Comparison of ENCODE assay signal across 24 cellular contexts in the genomic region with DNA sequence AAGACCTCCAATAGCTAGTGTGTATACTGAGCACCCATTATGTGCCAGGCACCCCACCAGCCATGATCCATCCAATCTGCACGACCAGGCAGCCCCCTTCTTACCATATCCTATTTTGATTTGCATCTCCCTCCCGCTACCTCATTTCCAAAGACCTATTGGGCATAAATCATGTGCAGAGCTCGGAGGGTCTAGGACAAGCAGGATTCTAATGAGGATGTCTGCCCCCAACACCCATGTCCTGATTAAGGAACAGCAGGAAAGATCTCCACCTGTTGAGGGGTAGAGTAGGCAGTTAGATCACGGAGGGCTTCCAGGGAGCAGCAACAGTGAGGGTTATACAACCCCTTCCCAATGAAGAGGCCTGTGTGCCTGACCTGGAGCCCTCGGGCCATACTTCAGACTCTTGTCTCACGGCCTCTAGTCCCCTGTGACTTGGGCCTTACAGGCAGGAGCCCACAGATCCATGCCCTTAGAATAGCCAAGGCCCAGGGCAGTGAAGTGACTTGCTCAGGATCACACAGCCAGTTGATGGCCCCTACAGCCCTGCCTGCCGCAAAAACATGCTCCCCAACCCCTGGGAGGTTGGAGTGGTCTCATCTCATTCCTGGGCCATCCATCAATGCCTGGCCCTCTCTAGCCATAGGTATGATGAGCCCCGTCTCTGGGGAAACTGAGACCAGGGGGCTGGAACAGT. TPM values are rescaled to one million over a fixed set of nuclear protein-coding genes. Genes with fewer than 3 reads are reported as not detected.
DNase-seq lines count a peak whose midpoint lies in the region; ATAC-seq, FAIRE-seq and TF ChIP-seq lines count a peak whose summit lies in the region.
"Had no signal": no experiment of that assay in that cellular context is flagged by ENCODE, and none has a peak within 500 bp of the region (broad histone marks: within the 10 kb centered on the region; RNA-seq: fewer than 3 reads in every experiment).

No MANE protein-coding gene starts in this region.

- TF ChIP-seq RAD21 in HepG2 (CRISPR knock-in tag; IDR thresholded peaks at IDR 0.05): no peak

- CTCF ChIA-PET in HepG2 (lab: Yijun Ruan, JAX; ENCODE audit: low intra/inter-chr PET ratio, low total read pairs): no interaction called here

- no peak for TF ChIP-seq POLR2A in HepG2 (IDR thresholded peaks at IDR 0.05; ENCODE audit: insufficient read depth in 1 of 2, low read depth in 2 of 2, low read length in 2 of 2)

- H3K4me1 ChIP-seq in HepG2 (ENCODE audit: insufficient read depth, low read length): peaks cover 34% of the 10 kb centered on the region
- peaks cover 14% of the 10 kb centered on the region for H3K4me1 ChIP-seq in upper lobe of right lung

- H4K20me1 ChIP-seq in HepG2 (ENCODE audit: insufficient read depth, low read length): no peaks in the 10 kb centered on the region

- ATAC-seq in HepG2 (no peak), upper lobe of right lung (no peak)
- ATAC-seq: activated CD8-positive, alpha-beta T cell treated with anti-CD3 and anti-CD28 coated beads for 36 hours had no signal

- H2AFZ ChIP-seq in HepG2 (ENCODE audit: low read length): no peak overlapping the region

- H3K4me2 ChIP-seq in HepG2 (ENCODE audit: low read depth, low read length): no peak overlapping the region

- TF ChIP-seq EP300 in HepG2 (IDR thresholded peaks at IDR 0.05; ENCODE audit: low read depth in 2 of 2, low read length in 2 of 2) (no peak), HepG2 (CRISPR knock-in tag; IDR thresholded peaks at IDR 0.05; ENCODE audit: borderline replicate concordance) (no peak)

- H3K27me3 ChIP-seq in HepG2 (ENCODE audit: control insufficient read depth in 1 of 2, insufficient read depth in 2 of 2, low read length in 2 of 2) (peaks cover 6 to 28% of the 10 kb centered on the region in 2 experiments; a peak in 4 of 5 replicates), upper lobe of right lung (peaks cover 5% of the 10 kb centered on the region)

- H3K9ac ChIP-seq in HepG2 (ENCODE audit: insufficient read depth, low read depth, low read length): no peak overlapping the region

- H3K79me2 ChIP-seq in HepG2 (ENCODE audit: insufficient read depth, low read length): no peaks in the 10 kb centered on the region

- DNase-seq in activated effector memory CD4-positive, alpha-beta T cell treated with anti-CD3 and anti-CD28 coated beads, Interleukin-2, amount 50 U/mL, for 16 hours: peak; percentile 45
- no peak for DNase-seq in activated effector memory CD4-positive, alpha-beta T cell treated with Interleukin-2 at 50 U/mL for 16 hours
- DNase-seq in HuH-7 (ENCODE audit: low spot score) (peak; percentile 17), HepG2 (ENCODE audit: low spot score) (no peak), upper lobe of right lung (peak; percentile 36), midbrain (lab: John Stamatoyannopoulos, UW) (no peak), NCI-H69 (lab: John Stamatoyannopoulos, UW) (no peak), DMS153 (lab: John Stamatoyannopoulos, UW) (no peak)
- DNase-seq: activated CD4-positive, alpha-beta T cell treated with anti-CD3 and anti-CD28 coated beads for 1 hour; activated CD8-positive, alpha-beta T cell treated with anti-CD3 and anti-CD28 coated beads for 36 hours; activated gamma-delta T cell treated with Interleukin-2 at 50 U/mL for 16 hours; CD4-positive, CD25-positive, alpha-beta regulatory T cell; cerebellar nuclear complex; DMS 273 treated with DMSO at 0.1 percent for 48 hours; HCEC 1CT; Karpas-422; NCI-H1436 treated with DMSO at 0.1 percent for 48 hours; NCI-H2107; NCI-H82; stimulated activated CD4-positive, alpha-beta T cell treated with anti-CD3 and anti-CD28 coated beads, Interleukin-15, amount 100 ng/mL, for 24 hours; stimulated activated naive CD4-positive, alpha-beta T cell had no signal

- H3K36me3 ChIP-seq in HepG2 (replicated peaks in 1 of 2; ENCODE audit: control insufficient read depth in 1 of 2, insufficient read depth in 2 of 2, low read length in 2 of 2) (no peaks in the 10 kb centered on the region), upper lobe of right lung (no peaks in the 10 kb centered on the region)

- H3K27ac ChIP-seq in HepG2 (ENCODE audit: extremely low read length, insufficient read depth, low read length) (no peak overlapping the region), upper lobe of right lung (no peak overlapping the region)

- no peak for FAIRE-seq in HepG2 (lab: Jason Lieb, UNC)
- FAIRE-seq: A204.1, endothelial cell of umbilical vein, urothelium cell line had no signal

- intact Hi-C loops in HepG2 (cut with micrococcal nuclease; ENCODE audit: unreplicated experiment): no loop called here
- intact Hi-C loops in upper lobe of right lung (cut with DNase I): no loop called here

- BruUV-seq in HepG2 (replicated peaks; lab: Mats Ljungman, UMichigan): no TSS peak

- POLR2A ChIA-PET in HepG2 (lab: Yijun Ruan, JAX): no interaction called here

- in situ Hi-C loops in HepG2 (cut with HindIII; ENCODE audit: extremely low pct_ligation_motif_present, low pct_unique_long_range_greater_than_20kb): no loop called here

- TF ChIP-seq CTCF in HepG2 (CRISPR knock-in tag; IDR thresholded peaks at IDR 0.05) (no peak), upper lobe of right lung (IDR thresholded peaks at IDR 0.05) (no peak)

- no peak overlapping the region for H3K4me3 ChIP-seq in HepG2 (replicated peaks in 1 of 3; ENCODE audit: insufficient read depth in 1 of 3, low read depth in 2 of 3, low read length in 3 of 3)
- H3K4me3 ChIP-seq in upper lobe of right lung: no peak overlapping the region

- H3K9me3 ChIP-seq in HepG2 (ENCODE audit: low read length) (no peaks in the 10 kb centered on the region), upper lobe of right lung (no peaks in the 10 kb centered on the region)

- WGBS in HepG2 (ENCODE audit: low lambda C conversion rate): 44% methylated on average over 5 of the region's 8 CpGs

RNA-seq across cellular contexts. Expression of a gene that starts 3.5 kb away (rescaled TPM):
- total RNA-seq in HepG2 (2016; rRNA removed; fragmentation: Illumina TruSeq; extraction: Trizol) (1.2 and 1.3 TPM in 2 replicates), upper lobe of right lung (10.6 TPM)
- 0.61 and 2.5 TPM in 2 replicates for total RNA-seq in HepG2 (2016; cell fraction: cytosol; rRNA removed; fragmentation: Illumina TruSeq; extraction: Trizol; ENCODE audit: low read depth)
- 1.2 and 1.4 TPM in 2 replicates for total RNA-seq in HepG2 (2016; cell fraction: insoluble cytoplasmic fraction; rRNA removed; fragmentation: Illumina TruSeq; extraction: Trizol)
- total RNA-seq in HepG2 (2016; cell fraction: membrane; rRNA removed; fragmentation: Illumina TruSeq; extraction: Trizol): 1.2 and 1.4 TPM in 2 replicates
- 0.72 and 0.84 TPM in 2 replicates for total RNA-seq in HepG2 (2016; cell fraction: nucleus; rRNA removed; fragmentation: Illumina TruSeq; extraction: Trizol)
- polyA plus RNA-seq in HepG2 (2011; rRNA removed): 2.0 and 2.2 TPM in 2 replicates
- 1.3 and 3.0 TPM in 2 replicates for polyA plus RNA-seq in HepG2 (2011; cell fraction: cytosol; rRNA removed)
- 2.5 and 3.7 TPM in 2 replicates for polyA plus RNA-seq in HepG2 (2011; cell fraction: nucleus; rRNA removed)
- 1.4 and 2.3 TPM in 2 replicates for polyA plus RNA-seq in HepG2 (2012)
- polyA plus RNA-seq in HepG2 (2016; cell fraction: cytosol; fragmentation: Illumina TruSeq; extraction: Trizol; ENCODE audit: low read depth): 1.5 and 1.7 TPM in 2 replicates
- polyA plus RNA-seq in HepG2 (2016; cell fraction: insoluble cytoplasmic fraction; fragmentation: Illumina TruSeq; extraction: Trizol; ENCODE audit: low read depth): 1.9 and 2.5 TPM in 2 replicates
- polyA plus RNA-seq in HepG2 (2016; cell fraction: membrane; fragmentation: Illumina TruSeq; extraction: Trizol; ENCODE audit: low read depth): 1.9 and 2.3 TPM in 2 replicates
- polyA plus RNA-seq in HepG2 (2016; cell fraction: nucleus; fragmentation: Illumina TruSeq; extraction: Trizol; ENCODE audit: insufficient read depth, low read depth): 2.9 and 6.6 TPM in 2 replicates
- polyA minus RNA-seq in HepG2 (2011; rRNA and poly(A)+ RNA removed; ENCODE audit: low replicate concordance): 2.6 and 7.7 TPM in 2 replicates
- polyA minus RNA-seq in HepG2 (2011; cell fraction: cytosol; rRNA and poly(A)+ RNA removed): 2.8 and 11.9 TPM in 2 replicates
- polyA minus RNA-seq in HepG2 (2011; cell fraction: nucleus; rRNA and poly(A)+ RNA removed): 1.1 and 1.3 TPM in 2 replicates
- total RNA-seq: activated CD8-positive, alpha-beta T cell treated with anti-CD3 and anti-CD28 coated beads for 36 hours; CD4-positive, CD25-positive, alpha-beta regulatory T cell had no signal
- polyA plus RNA-seq: CD4-positive, CD25-positive, alpha-beta regulatory T cell had no signal

RNA-seq across cellular contexts. Expression of a gene that starts 22.5 kb away (rescaled TPM):
- total RNA-seq in HepG2 (2016; rRNA removed; fragmentation: Illumina TruSeq; extraction: Trizol): 4.5 and 13.4 TPM in 2 replicates
- total RNA-seq in HepG2 (2016; cell fraction: cytosol; rRNA removed; fragmentation: Illumina TruSeq; extraction: Trizol; ENCODE audit: low read depth): 8.3 and 10.6 TPM in 2 replicates
- total RNA-seq in HepG2 (2016; cell fraction: insoluble cytoplasmic fraction; rRNA removed; fragmentation: Illumina TruSeq; extraction: Trizol): 3.4 and 13.2 TPM in 2 replicates
- 7.7 and 10.7 TPM in 2 replicates for total RNA-seq in HepG2 (2016; cell fraction: membrane; rRNA removed; fragmentation: Illumina TruSeq; extraction: Trizol)
- 12.9 and 21.0 TPM in 2 replicates for total RNA-seq in HepG2 (2016; cell fraction: nucleus; rRNA removed; fragmentation: Illumina TruSeq; extraction: Trizol)
- polyA plus RNA-seq in HepG2 (2011; rRNA removed): 23.2 and 36.6 TPM in 2 replicates
- polyA plus RNA-seq in HepG2 (2011; cell fraction: cytosol; rRNA removed): 13.7 and 17.5 TPM in 2 replicates
- polyA plus RNA-seq in HepG2 (2011; cell fraction: nucleus; rRNA removed): 236 and 242 TPM in 2 replicates
- 5.1 and 11.5 TPM in 2 replicates for polyA plus RNA-seq in HepG2 (2012)
- 8.0 and 9.6 TPM in 2 replicates for polyA plus RNA-seq in HepG2 (2016; cell fraction: cytosol; fragmentation: Illumina TruSeq; extraction: Trizol; ENCODE audit: low read depth)
- 4.7 and 5.0 TPM in 2 replicates for polyA plus RNA-seq in HepG2 (2016; cell fraction: insoluble cytoplasmic fraction; fragmentation: Illumina TruSeq; extraction: Trizol; ENCODE audit: low read depth)
- polyA plus RNA-seq in HepG2 (2016; cell fraction: membrane; fragmentation: Illumina TruSeq; extraction: Trizol; ENCODE audit: low read depth): 7.9 and 9.0 TPM in 2 replicates
- polyA plus RNA-seq in HepG2 (2016; cell fraction: nucleus; fragmentation: Illumina TruSeq; extraction: Trizol; ENCODE audit: insufficient read depth, low read depth): 36.8 and 37.1 TPM in 2 replicates
- 30.7 and 67.4 TPM in 2 replicates for polyA minus RNA-seq in HepG2 (2011; rRNA and poly(A)+ RNA removed; ENCODE audit: low replicate concordance)
- polyA minus RNA-seq in HepG2 (2011; cell fraction: cytosol; rRNA and poly(A)+ RNA removed): 10.5 and 13.0 TPM in 2 replicates
- 10.9 and 15.8 TPM in 2 replicates for polyA minus RNA-seq in HepG2 (2011; cell fraction: nucleus; rRNA and poly(A)+ RNA removed)
- total RNA-seq in upper lobe of right lung: 68.5 TPM

RNA-seq across cellular contexts. Expression of a gene that starts 36.3 kb away (rescaled TPM):
- 0.09 TPM in 1 of 2 replicates, not detected in the other for total RNA-seq in HepG2 (2016; rRNA removed; fragmentation: Illumina TruSeq; extraction: Trizol)
- total RNA-seq in HepG2 (2016; cell fraction: cytosol; rRNA removed; fragmentation: Illumina TruSeq; extraction: Trizol; ENCODE audit: low read depth): 0.09 and 0.10 TPM in 2 replicates
- total RNA-seq in HepG2 (2016; cell fraction: insoluble cytoplasmic fraction; rRNA removed; fragmentation: Illumina TruSeq; extraction: Trizol): 0.09 TPM in 1 of 2 replicates, not detected in the other
- 0.06 and 0.07 TPM in 2 replicates for total RNA-seq in HepG2 (2016; cell fraction: membrane; rRNA removed; fragmentation: Illumina TruSeq; extraction: Trizol)
- 0.13 and 0.16 TPM in 2 replicates for total RNA-seq in HepG2 (2016; cell fraction: nucleus; rRNA removed; fragmentation: Illumina TruSeq; extraction: Trizol)
- polyA plus RNA-seq in HepG2 (2011; rRNA removed): 0.65 and 2.3 TPM in 2 replicates
- 0.24 and 0.96 TPM in 2 replicates for polyA plus RNA-seq in HepG2 (2011; cell fraction: cytosol; rRNA removed)
- 2.9 and 8.0 TPM in 2 replicates for polyA plus RNA-seq in HepG2 (2011; cell fraction: nucleus; rRNA removed)
- polyA plus RNA-seq in HepG2 (2012): 1.1 and 1.9 TPM in 2 replicates
- polyA plus RNA-seq in HepG2 (2016; cell fraction: cytosol; fragmentation: Illumina TruSeq; extraction: Trizol; ENCODE audit: low read depth): 1.3 and 1.4 TPM in 2 replicates
- polyA plus RNA-seq in HepG2 (2016; cell fraction: insoluble cytoplasmic fraction; fragmentation: Illumina TruSeq; extraction: Trizol; ENCODE audit: low read depth): 0.07 TPM in 1 of 2 replicates, not detected in the other
- polyA plus RNA-seq in HepG2 (2016; cell fraction: membrane; fragmentation: Illumina TruSeq; extraction: Trizol; ENCODE audit: low read depth): 0.37 and 0.43 TPM in 2 replicates
- polyA plus RNA-seq in HepG2 (2016; cell fraction: nucleus; fragmentation: Illumina TruSeq; extraction: Trizol; ENCODE audit: insufficient read depth, low read depth): not detected in 2 replicates
- polyA minus RNA-seq in HepG2 (2011; rRNA and poly(A)+ RNA removed; ENCODE audit: low replicate concordance): 0.28 and 1.6 TPM in 2 replicates
- 0.44 and 0.79 TPM in 2 replicates for polyA minus RNA-seq in HepG2 (2011; cell fraction: cytosol; rRNA and poly(A)+ RNA removed)
- 1.7 and 6.0 TPM in 2 replicates for polyA minus RNA-seq in HepG2 (2011; cell fraction: nucleus; rRNA and poly(A)+ RNA removed)
- 9.6 TPM for total RNA-seq in upper lobe of right lung
- total RNA-seq: endothelial cell of umbilical vein had no signal

RNA-seq across cellular contexts. Expression of a gene that starts 53.6 kb away (rescaled TPM):
- 544 and 607 TPM in 2 replicates for total RNA-seq in HepG2 (2016; rRNA removed; fragmentation: Illumina TruSeq; extraction: Trizol)
- total RNA-seq in HepG2 (2016; cell fraction: cytosol; rRNA removed; fragmentation: Illumina TruSeq; extraction: Trizol; ENCODE audit: low read depth): 3,105 and 3,667 TPM in 2 replicates
- total RNA-seq in HepG2 (2016; cell fraction: insoluble cytoplasmic fraction; rRNA removed; fragmentation: Illumina TruSeq; extraction: Trizol): 481 and 554 TPM in 2 replicates
- total RNA-seq in HepG2 (2016; cell fraction: membrane; rRNA removed; fragmentation: Illumina TruSeq; extraction: Trizol): 4,411 and 4,459 TPM in 2 replicates
- 460 and 546 TPM in 2 replicates for total RNA-seq in HepG2 (2016; cell fraction: nucleus; rRNA removed; fragmentation: Illumina TruSeq; extraction: Trizol)
- polyA plus RNA-seq in HepG2 (2011; rRNA removed): 760 and 802 TPM in 2 replicates
- polyA plus RNA-seq in HepG2 (2011; cell fraction: cytosol; rRNA removed): 904 and 962 TPM in 2 replicates
- polyA plus RNA-seq in HepG2 (2011; cell fraction: nucleus; rRNA removed): 547 and 633 TPM in 2 replicates
- polyA plus RNA-seq in HepG2 (2012): 4,160 and 4,286 TPM in 2 replicates
- polyA plus RNA-seq in HepG2 (2016; cell fraction: cytosol; fragmentation: Illumina TruSeq; extraction: Trizol; ENCODE audit: low read depth): 74,852 and 83,301 TPM in 2 replicates
- 2,697 and 2,813 TPM in 2 replicates for polyA plus RNA-seq in HepG2 (2016; cell fraction: insoluble cytoplasmic fraction; fragmentation: Illumina TruSeq; extraction: Trizol; ENCODE audit: low read depth)
- polyA plus RNA-seq in HepG2 (2016; cell fraction: membrane; fragmentation: Illumina TruSeq; extraction: Trizol; ENCODE audit: low read depth): 37,583 and 39,786 TPM in 2 replicates
- polyA plus RNA-seq in HepG2 (2016; cell fraction: nucleus; fragmentation: Illumina TruSeq; extraction: Trizol; ENCODE audit: insufficient read depth, low read depth): 2,546 and 3,012 TPM in 2 replicates
- 361 and 877 TPM in 2 replicates for polyA minus RNA-seq in HepG2 (2011; rRNA and poly(A)+ RNA removed; ENCODE audit: low replicate concordance)
- polyA minus RNA-seq in HepG2 (2011; cell fraction: cytosol; rRNA and poly(A)+ RNA removed): 693 and 773 TPM in 2 replicates
- 191 and 263 TPM in 2 replicates for polyA minus RNA-seq in HepG2 (2011; cell fraction: nucleus; rRNA and poly(A)+ RNA removed)
- 4,022 TPM for total RNA-seq in upper lobe of right lung

Comparison
In these comparisons a context has a peak if more than half of its experiments do, and no peak if none do; other contexts are left out.
1. DNase-seq: peak in activated effector memory CD4-positive, alpha-beta T cell treated with anti-CD3 and anti-CD28 coated beads, Interleukin-2, amount 50 U/mL, for 16 hours (single experiment), HuH-7 (single experiment) and upper lobe of right lung (single experiment); none in activated effector memory CD4-positive, alpha-beta T cell treated with Interleukin-2 at 50 U/mL for 16 hours (single experiment), HepG2 (single experiment), midbrain (single experiment), NCI-H69 (single experiment) and DMS153 (single experiment).